In genomic region chr13:30722361-30722760, GRCh38 we compare ENCODE assay signal across 26 cellular contexts. TPM values are rescaled to one million over a fixed set of nuclear protein-coding genes. Genes with fewer than 3 reads are reported as not detected.
"Had no signal": no experiment of that assay in that cellular context is flagged by ENCODE, and none has a peak within 500 bp of the region (broad histone marks: within the 10 kb centered on the region; RNA-seq: fewer than 3 reads in every experiment).

No MANE protein-coding gene starts in this region.

- H3K27ac Mint-ChIP-seq: activated B cell treated with CpG ODN at 0.5 μM for 24 hours; activated CD4-positive, alpha-beta memory T cell treated with anti-CD3 and anti-CD28 coated beads, Interleukin-2, amount 10 ng/mL, durations not matched to agents 7 days and 5 days; activated CD4-positive, alpha-beta T cell treated with anti-CD3 and anti-CD28 coated beads, Interleukin-2, amount 10 ng/mL, durations not matched to agents 7 days and 5 days; activated naive CD4-positive, alpha-beta T cell treated with anti-CD3 and anti-CD28 coated beads for 36 hours; activated naive CD8-positive, alpha-beta T cell; activated T-helper 17 cell treated with anti-CD3 and anti-CD28 coated beads, Interleukin-2, amount 50 U/mL, for 72 hours; brain; T-helper 17 cell had no signal

- H3K4me1 Mint-ChIP-seq: activated T-helper 17 cell treated with anti-CD3 and anti-CD28 coated beads, Interleukin-2, amount 50 U/mL, for 72 hours had no signal

- ATAC-seq: activated T-helper 17 cell treated with anti-CD3 and anti-CD28 coated beads, Interleukin-2, amount 50 U/mL, for 72 hours; K562; T-helper 17 cell had no signal

- H3K36me3 ChIP-seq: cardiac muscle cell had no signal

- DNase-seq: activated B cell treated with CpG ODN at 0.5 μM for 24 hours; activated CD4-positive, alpha-beta memory T cell treated with anti-CD3 and anti-CD28 coated beads, Interleukin-2, amount 10 ng/mL, durations not matched to agents 7 days and 5 days; activated CD4-positive, alpha-beta T cell treated with anti-CD3 and anti-CD28 coated beads, Interleukin-2, amount 10 ng/mL, durations not matched to agents 7 days and 5 days; activated gamma-delta T cell; activated naive CD4-positive, alpha-beta T cell treated with anti-CD3 and anti-CD28 coated beads for 36 hours; activated T-cell treated with anti-CD3 and anti-CD28 coated beads for 4 hours; activated T-cell treated with anti-CD3 and anti-CD28 coated beads, Interleukin-2, amount 50 U/mL, for 48 hours; amygdala; Karpas-422; NCI-H1105 treated with DMSO at 0.1 percent for 48 hours; NCI-H1436 treated with DMSO at 0.1 percent for 48 hours; NCI-H187; NCI-H2171; NCI-H2227 treated with DMSO at 0.1 percent for 48 hours; NCI-H526 treated with DMSO at 0.1 percent for 48 hours; NCI-H82; PC-9; SIG-M5; T-helper 17 cell; T-helper 9 cell had no signal

- H3K36me3 Mint-ChIP-seq: activated naive CD8-positive, alpha-beta T cell; brain had no signal

- H2AFZ ChIP-seq: PC-9 had no signal

- H3K27ac ChIP-seq: cardiac muscle cell, PC-9 had no signal

- H3K4me2 ChIP-seq: PC-9 had no signal

- H3K4me3 ChIP-seq: cardiac muscle cell, K562, PC-9 had no signal

- H3K4me3 Mint-ChIP-seq: activated B cell treated with CpG ODN at 0.5 μM for 24 hours; activated CD4-positive, alpha-beta memory T cell treated with anti-CD3 and anti-CD28 coated beads, Interleukin-2, amount 10 ng/mL, durations not matched to agents 7 days and 5 days; activated CD4-positive, alpha-beta T cell treated with anti-CD3 and anti-CD28 coated beads, Interleukin-2, amount 10 ng/mL, durations not matched to agents 7 days and 5 days; activated naive CD4-positive, alpha-beta T cell treated with anti-CD3 and anti-CD28 coated beads for 36 hours; activated naive CD8-positive, alpha-beta T cell; activated T-helper 17 cell treated with anti-CD3 and anti-CD28 coated beads, Interleukin-2, amount 50 U/mL, for 72 hours; brain; T-helper 17 cell had no signal

- H3K9me3 Mint-ChIP-seq: activated B cell treated with CpG ODN at 0.5 μM for 24 hours; activated CD4-positive, alpha-beta memory T cell treated with anti-CD3 and anti-CD28 coated beads, Interleukin-2, amount 10 ng/mL, durations not matched to agents 7 days and 5 days; activated naive CD4-positive, alpha-beta T cell treated with anti-CD3 and anti-CD28 coated beads for 36 hours had no signal

- H3K27me3 Mint-ChIP-seq: activated B cell treated with CpG ODN at 0.5 μM for 24 hours; activated naive CD8-positive, alpha-beta T cell; activated T-helper 17 cell treated with anti-CD3 and anti-CD28 coated beads, Interleukin-2, amount 50 U/mL, for 72 hours; brain; T-helper 17 cell had no signal

- H3K27me3 ChIP-seq: cardiac muscle cell had no signal

RNA-seq across cellular contexts. Expression of gene ALOX5AP, which starts 13.0 kb away (rescaled TPM):
- total RNA-seq: cardiac muscle cell, NCI-H460, PC-9 had no signal
